In the genomic region with DNA sequence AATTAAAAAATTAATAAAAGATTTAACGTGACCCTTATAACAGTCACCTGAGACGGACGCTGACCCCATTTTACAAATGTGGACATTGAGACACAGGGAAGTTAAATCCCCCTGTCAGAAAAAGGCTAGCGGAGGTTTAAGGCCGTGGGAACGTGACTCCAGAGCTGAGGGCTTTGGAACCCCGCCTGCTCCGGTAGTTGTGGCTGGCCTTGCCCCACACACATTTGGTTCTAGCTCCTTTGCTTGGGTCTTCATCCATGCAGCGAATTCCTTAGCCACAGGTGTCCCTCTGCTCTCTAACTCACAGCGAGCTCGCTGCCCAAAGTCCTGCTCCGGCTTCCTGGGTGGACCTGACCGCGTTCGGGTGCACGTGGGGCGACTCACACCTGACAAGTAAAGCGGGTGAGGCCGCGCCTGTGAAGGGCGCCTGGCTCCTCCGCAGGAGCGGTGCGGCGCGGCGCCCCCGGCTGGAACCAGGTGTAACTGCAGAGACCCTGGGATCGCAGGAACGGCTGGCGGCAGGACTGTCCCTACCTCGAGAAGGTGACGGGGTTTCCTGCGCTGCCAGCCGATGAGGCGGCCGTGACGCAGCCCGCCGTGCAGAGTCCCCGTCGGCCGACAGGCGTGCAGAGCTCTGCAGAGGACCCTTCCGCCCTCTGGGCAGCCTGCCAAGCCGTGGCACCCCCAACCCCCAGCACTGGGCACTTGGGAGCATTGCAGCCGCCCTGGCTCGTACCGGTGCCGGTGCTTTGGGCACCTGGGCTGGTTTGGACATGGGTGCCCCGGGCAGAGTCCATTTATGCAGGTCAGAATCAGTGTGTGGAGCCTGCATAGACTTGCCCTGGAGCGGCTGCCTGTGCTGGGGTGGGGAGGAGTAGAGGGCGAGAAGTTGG, we compare ENCODE assay signal across 8 cellular contexts. TPM values are rescaled to one million over a fixed set of nuclear protein-coding genes. Genes with fewer than 3 reads are reported as not detected.
DNase-seq lines count a peak whose midpoint lies in the region; ATAC-seq and TF ChIP-seq lines count a peak whose summit lies in the region.

No MANE protein-coding gene starts in this region.

- H3K27me3 ChIP-seq in DND-41 (ENCODE audit: insufficient read depth, low read length, poor library complexity) = no peaks in the 10 kb centered on the region
- H3K27me3 ChIP-seq in liver (ENCODE audit: control insufficient read depth in 4 of 4, insufficient read depth in 4 of 4, low read length in 3 of 4) = no peaks in the 10 kb centered on the region

- DNase-seq in DND-41 (peak; percentile 64), EL (no peak)
- peak; percentile 54 to 66 (median 61) for DNase-seq in activated CD4-positive, CD25-positive, alpha-beta regulatory T cell (lab: John Stamatoyannopoulos, UW)
- DNase-seq in central memory CD4-positive, alpha-beta T cell = peak; percentile 79
- peak; percentile 75 to 80 for DNase-seq in stimulated activated CD4-positive, alpha-beta T cell treated with anti-CD3 and anti-CD28 coated beads, Interleukin-4, amount 100 ng/mL, for 48 hours (ENCODE audit: low read depth in 2 of 2)

- H3K79me2 ChIP-seq in DND-41 (ENCODE audit: insufficient read depth, low read length) = no peaks in the 10 kb centered on the region

- peak overlapping the region; percentile 75 for H3K4me2 ChIP-seq in DND-41 (ENCODE audit: insufficient read depth, low read length)

- H4K20me1 ChIP-seq in DND-41 (ENCODE audit: insufficient read depth, low read length) = no peaks in the 10 kb centered on the region

- peak overlapping the region; percentile 64 for H2AFZ ChIP-seq in DND-41 (ENCODE audit: low read depth, low read length)

- H3K36me3 ChIP-seq in DND-41 (ENCODE audit: insufficient read depth, low read length) (no peaks in the 10 kb centered on the region), liver (ENCODE audit: control insufficient read depth in 4 of 4, insufficient read depth in 3 of 4, low read depth in 1 of 4, low read length in 3 of 4) (no peaks in the 10 kb centered on the region)

- peak overlapping the region; percentile 94 for H3K27ac ChIP-seq in DND-41 (ENCODE audit: low read length)
- peak overlapping the region; percentile 91 to 92 for H3K27ac ChIP-seq in liver (ENCODE audit: low read depth in 1 of 2, low read length in 2 of 2)

- peak; percentile 34 for ATAC-seq in DND-41 (ENCODE audit: insufficient read depth, low read depth)
- ATAC-seq in GM21723 (IDR thresholded peaks at IDR 0.05; ENCODE audit: unreplicated experiment) = peak; percentile 93

- peak; percentile 71 to 83 for TF ChIP-seq RAD21 in liver (IDR thresholded peaks at IDR 0.05)

- H3K9ac ChIP-seq in DND-41 (ENCODE audit: low read depth, low read length) = peak overlapping the region; percentile 61
- H3K9ac ChIP-seq in liver (ENCODE audit: low read depth in 1 of 2, low read length in 2 of 2) = peak overlapping the region; percentile 15 to 22

- WGBS in liver = 9% methylated on average over 53 of the region's 53 CpGs

- H3K9me3 ChIP-seq in DND-41 (ENCODE audit: insufficient read depth, low read length, severe bottlenecking) = no peaks in the 10 kb centered on the region
- H3K9me3 ChIP-seq in liver (ENCODE audit: control insufficient read depth in 4 of 4, low read length in 3 of 4) = no peaks in the 10 kb centered on the region

- TF ChIP-seq CTCF in DND-41 (IDR thresholded peaks at IDR 0.05; ENCODE audit: borderline replicate concordance, extremely low read depth, low read length, poor library complexity, severe bottlenecking) (peak; percentile 74), LNCAP (IDR thresholded peaks at IDR 0.05) (0 out of 2 replicates have a peak, but pooled peaks have one; percentile 9), liver (IDR thresholded peaks at IDR 0.05; ENCODE audit: low read depth, low read length, missing input control) (peak; percentile 62)

- H3K4me3 ChIP-seq in DND-41 (ENCODE audit: low read depth in 1 of 2, low read length in 2 of 2) (peak overlapping the region in 1 of 2 experiments; percentile 53; a peak in 3 of 4 replicates), liver (ENCODE audit: low read depth in 1 of 3, low read length in 3 of 3) (peak overlapping the region; percentile 33 to 49 (median 41))

- H3K4me1 ChIP-seq in DND-41 (ENCODE audit: insufficient read depth, low read length) (peaks cover 39% of the 10 kb centered on the region), liver (ENCODE audit: control insufficient read depth in 4 of 4, insufficient read depth in 4 of 4, low read length in 3 of 4) (peaks cover 17 to 85% (median 60%) of the 10 kb centered on the region in 4 donors)

TF ChIP-seq in liver, 16 proteins besides CTCF, POLR2A, EP300 and RAD21:
- TF ChIP-seq YY1 (IDR thresholded peaks at IDR 0.05) = peak; percentile 87
- TF ChIP-seq, protein P1, sequence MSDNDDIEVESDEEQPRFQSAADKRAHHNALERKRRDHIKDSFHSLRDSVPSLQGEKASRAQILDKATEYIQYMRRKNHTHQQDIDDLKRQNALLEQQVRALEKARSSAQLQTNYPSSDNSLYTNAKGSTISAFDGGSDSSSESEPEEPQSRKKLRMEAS (IDR thresholded peaks at IDR 0.05) = peak; percentile 34
- TF ChIP-seq RXRA (IDR thresholded peaks at IDR 0.05) = peak; percentile 20 to 38
- no peak for TF ChIP-seq TAF1 (conservative IDR thresholded peaks at IDR 0.05)
- TF ChIP-seq HNF4A (conservative IDR thresholded peaks at IDR 0.05) = peak; percentile 68 to 79
- peak; percentile 64 for TF ChIP-seq SP1 (IDR thresholded peaks at IDR 0.05)
- TF ChIP-seq, protein P2, sequence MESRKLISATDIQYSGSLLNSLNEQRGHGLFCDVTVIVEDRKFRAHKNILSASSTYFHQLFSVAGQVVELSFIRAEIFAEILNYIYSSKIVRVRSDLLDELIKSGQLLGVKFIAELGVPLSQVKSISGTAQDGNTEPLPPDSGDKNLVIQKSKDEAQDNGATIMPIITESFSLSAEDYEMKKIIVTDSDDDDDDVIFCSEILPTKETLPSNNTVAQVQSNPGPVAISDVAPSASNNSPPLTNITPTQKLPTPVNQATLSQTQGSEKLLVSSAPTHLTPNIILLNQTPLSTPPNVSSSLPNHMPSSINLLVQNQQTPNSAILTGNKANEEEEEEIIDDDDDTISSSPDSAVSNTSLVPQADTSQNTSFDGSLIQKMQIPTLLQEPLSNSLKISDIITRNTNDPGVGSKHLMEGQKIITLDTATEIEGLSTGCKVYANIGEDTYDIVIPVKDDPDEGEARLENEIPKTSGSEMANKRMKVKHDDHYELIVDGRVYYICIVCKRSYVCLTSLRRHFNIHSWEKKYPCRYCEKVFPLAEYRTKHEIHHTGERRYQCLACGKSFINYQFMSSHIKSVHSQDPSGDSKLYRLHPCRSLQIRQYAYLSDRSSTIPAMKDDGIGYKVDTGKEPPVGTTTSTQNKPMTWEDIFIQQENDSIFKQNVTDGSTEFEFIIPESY (IDR thresholded peaks at IDR 0.05) = no peak

RNA-seq across cellular contexts. Expression of a gene that starts 2.4 kb away (rescaled TPM):
- 100 to 1,000 TPM; 150 to 376 TPM for total RNA-seq in liver
- 100 to 1,000 TPM; 305 to 407 TPM for polyA plus RNA-seq in liver

RNA-seq across cellular contexts. Expression of a gene that starts 28.1 kb away (rescaled TPM):
- 10 to 100 TPM; 22.0 to 46.2 TPM for total RNA-seq in liver
- polyA plus RNA-seq in liver = 10 to 100 TPM in 1 of 2 donors, 1 to 10 TPM in 1; 5.9 to 12.1 TPM

Comparison
In these comparisons a context has a peak if more than half of its experiments do, and no peak if none do; other contexts are left out.
1. CTCF ChIP-seq: peak in every context shown above with its lines; median percentile 74 in DND-41; 62 in liver; 9 in LNCAP.